ENCODE assay signal across 28 cellular contexts in genomic region chr16:87502308-87502969, GRCh38.
"Had no signal": no experiment of that assay in that cellular context is flagged by ENCODE, and none has a peak within 500 bp of the region (broad histone marks: within the 10 kb centered on the region; RNA-seq: fewer than 3 reads in every experiment).

No MANE protein-coding gene starts in this region.

- H3K9me3 Mint-ChIP-seq: activated CD4-positive, alpha-beta memory T cell treated with anti-CD3 and anti-CD28 coated beads, Interleukin-2, amount 10 ng/mL, durations not matched to agents 7 days and 5 days; activated CD4-positive, alpha-beta T cell treated with anti-CD3 and anti-CD28 coated beads, Interleukin-2, amount 10 ng/mL, durations not matched to agents 7 days and 5 days; activated T-cell treated with anti-CD3 and anti-CD28 coated beads, Interleukin-2, amount 50 U/mL, for 4 hours; activated T-helper 17 cell treated with anti-CD3 and anti-CD28 coated beads, Interleukin-2, amount 50 U/mL, for 72 hours; central memory CD8-positive, alpha-beta T cell; nephron progenitor cell had no signal

- H3K4me3 Mint-ChIP-seq: activated CD4-positive, alpha-beta memory T cell treated with anti-CD3 and anti-CD28 coated beads, Interleukin-2, amount 10 ng/mL, durations not matched to agents 7 days and 5 days; activated CD4-positive, alpha-beta T cell treated with anti-CD3 and anti-CD28 coated beads, Interleukin-2, amount 10 ng/mL, durations not matched to agents 7 days and 5 days; activated T-cell treated with anti-CD3 and anti-CD28 coated beads, Interleukin-2, amount 50 U/mL, for 4 hours; activated T-helper 17 cell treated with anti-CD3 and anti-CD28 coated beads, Interleukin-2, amount 50 U/mL, for 72 hours; central memory CD8-positive, alpha-beta T cell; naive B cell; nephron progenitor cell; T-helper 17 cell had no signal

- H3K36me3 Mint-ChIP-seq: naive B cell had no signal

- H3K36me3 ChIP-seq: esophagus muscularis mucosa, left ventricle myocardium inferior, pancreas, prostate gland, tibial nerve, vagina, WERI-Rb-1 had no signal

- H3K27ac Mint-ChIP-seq: activated CD4-positive, alpha-beta memory T cell treated with anti-CD3 and anti-CD28 coated beads, Interleukin-2, amount 10 ng/mL, durations not matched to agents 7 days and 5 days; activated CD4-positive, alpha-beta T cell treated with anti-CD3 and anti-CD28 coated beads, Interleukin-2, amount 10 ng/mL, durations not matched to agents 7 days and 5 days; activated T-helper 17 cell treated with anti-CD3 and anti-CD28 coated beads, Interleukin-2, amount 50 U/mL, for 72 hours; naive B cell; nephron progenitor cell; T-helper 17 cell had no signal

- H3K9me3 ChIP-seq: esophagus muscularis mucosa, left ventricle myocardium inferior, pancreas, prostate gland, tibial nerve, vagina had no signal

- FAIRE-seq: colon, islet of Langerhans, pancreas had no signal

- H3K4me1 ChIP-seq: foreskin keratinocyte, pancreas, prostate gland, tibial nerve, vagina had no signal

- H3K27ac ChIP-seq: esophagus muscularis mucosa, foreskin keratinocyte, left ventricle myocardium inferior, pancreas, prostate gland, tibial nerve, vagina, WERI-Rb-1 had no signal

- DNase-seq: activated CD4-positive, alpha-beta memory T cell treated with anti-CD3 and anti-CD28 coated beads, Interleukin-2, amount 10 ng/mL, durations not matched to agents 7 days and 5 days; activated CD4-positive, alpha-beta T cell treated with anti-CD3 and anti-CD28 coated beads, Interleukin-2, amount 10 ng/mL, durations not matched to agents 7 days and 5 days; activated CD4-positive, CD25-positive, alpha-beta regulatory T cell treated with anti-CD3 and anti-CD28 coated beads, Interleukin-2, amount 50 U/mL, for 72 hours; activated gamma-delta T cell treated with Interleukin-2 at 50 U/mL for 16 hours; activated naive CD4-positive, alpha-beta T cell treated with anti-CD3 and anti-CD28 coated beads, Interleukin-2, amount 50 U/mL, for 16 hours; activated T-cell treated with anti-CD3 and anti-CD28 coated beads, Interleukin-2, amount 50 U/mL, for 4 hours; amniotic stem cell; dermis blood vessel endothelial cell; effector CD4-positive, alpha-beta T cell; foreskin keratinocyte; left ventricle myocardium inferior; naive B cell; nephron progenitor cell; pancreas; retina; stimulated activated CD4-positive, alpha-beta T cell treated with anti-CD3 and anti-CD28 coated beads, Interleukin-2, amount 100 ng/mL, for 48 hours; stimulated activated naive CD4-positive, alpha-beta T cell treated with Interleukin-2 at 50 U/mL for 16 hours; T-helper 17 cell; T1000; WERI-Rb-1 had no signal

- ATAC-seq: activated T-cell treated with anti-CD3 and anti-CD28 coated beads, Interleukin-2, amount 50 U/mL, for 4 hours; activated T-helper 17 cell treated with anti-CD3 and anti-CD28 coated beads, Interleukin-2, amount 50 U/mL, for 72 hours; foreskin keratinocyte; pancreas; T-helper 17 cell had no signal

- H3K4me1 Mint-ChIP-seq: activated CD4-positive, alpha-beta memory T cell treated with anti-CD3 and anti-CD28 coated beads, Interleukin-2, amount 10 ng/mL, durations not matched to agents 7 days and 5 days; activated T-helper 17 cell treated with anti-CD3 and anti-CD28 coated beads, Interleukin-2, amount 50 U/mL, for 72 hours; central memory CD8-positive, alpha-beta T cell had no signal

- H3K27me3 Mint-ChIP-seq: activated T-helper 17 cell treated with anti-CD3 and anti-CD28 coated beads, Interleukin-2, amount 50 U/mL, for 72 hours had no signal

- H3K4me3 ChIP-seq: esophagus muscularis mucosa, left ventricle myocardium inferior, pancreas, prostate gland, tibial nerve, vagina had no signal

- H3K27me3 ChIP-seq: pancreas, vagina had no signal
